ENCODE assay signal across 24 cellular contexts in genomic region chr10:58330397-58330796, GRCh38.
"Had no signal": no experiment of that assay in that cellular context is flagged by ENCODE, and none has a peak within 500 bp of the region (broad histone marks: within the 10 kb centered on the region; RNA-seq: fewer than 3 reads in every experiment).

No MANE protein-coding gene starts in this region.

- H2AFZ ChIP-seq: PC-9 had no signal

- H3K4me2 ChIP-seq: PC-9 had no signal

- H3K4me1 ChIP-seq: Peyer's patch, SJCRH30 had no signal

- H3K27me3 ChIP-seq: Peyer's patch, SJCRH30 had no signal

- H3K27ac ChIP-seq: PC-9, Peyer's patch, SJCRH30 had no signal

- ATAC-seq: HepG2, Right ventricle myocardium inferior, SK-N-SH treated with all-trans-retinoic acid at 6 μM for 48 hours had no signal

- H3K4me3 ChIP-seq: PC-9, Peyer's patch, SJCRH30 had no signal

- DNase-seq: IMR-90, Karpas-422, KG1, MM.1S, NCI-H1092, NCI-H1105 treated with DMSO at 0.1 percent for 48 hours, NCI-H1417 treated with DMSO at 0.1 percent for 48 hours, NCI-H146, NCI-H1694 treated with DMSO at 0.1 percent for 48 hours, NCI-H1930, NCI-H2081, NCI-H2107, NCI-H2227 treated with DMSO at 0.1 percent for 48 hours, NCI-H524, NCI-H526 treated with DMSO at 0.1 percent for 48 hours, NCI-H774, OCI-M1, PC-9, Peyer's patch, SHP77 treated with DMSO at 0.1 percent for 48 hours, SJCRH30 had no signal
